Comparison of ENCODE assay signal across 27 cellular contexts in the genomic region with DNA sequence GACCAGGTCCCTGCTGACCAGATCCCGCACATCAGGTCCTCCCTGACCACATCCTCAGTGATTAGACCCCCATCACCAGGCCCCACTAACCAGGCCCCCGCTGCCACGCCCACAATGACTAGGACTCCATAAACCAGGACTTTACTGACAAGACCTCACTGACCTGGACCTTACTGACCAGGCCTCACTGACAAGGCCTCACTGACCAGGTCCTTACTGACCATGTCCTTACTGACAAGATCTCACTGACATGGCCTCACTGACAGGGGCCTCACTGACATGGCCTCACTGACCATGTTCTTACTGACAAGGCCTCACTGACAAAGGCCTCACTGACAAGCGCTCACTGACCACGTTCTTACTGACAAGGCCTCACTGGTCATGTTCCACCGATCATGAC.
"Had no signal": no experiment of that assay in that cellular context is flagged by ENCODE, and none has a peak within 500 bp of the region (broad histone marks: within the 10 kb centered on the region; RNA-seq: fewer than 3 reads in every experiment).

No MANE protein-coding gene starts in this region.

- H3K36me3 Mint-ChIP-seq: mesothelial cell of epicardium had no signal

- H3K9me3 ChIP-seq: colonic mucosa, esophagus squamous epithelium, gastrocnemius medialis, heart right ventricle, left lung, lower lobe of right lung, mucosa of descending colon had no signal

- H3K4me1 Mint-ChIP-seq: endodermal cell, mesothelial cell of epicardium had no signal

- H3K4me3 Mint-ChIP-seq: dendritic cell treated with granulocyte-macrophage colony-stimulating factor and Interleukin-4, amounts not matched to agents 40 ng/mL and 50 ng/mL, for 4 days; effector memory CD8-positive, alpha-beta T cell; endodermal cell; mesothelial cell of epicardium had no signal

- H3K27me3 Mint-ChIP-seq: dendritic cell treated with granulocyte-macrophage colony-stimulating factor and Interleukin-4, amounts not matched to agents 40 ng/mL and 50 ng/mL, for 4 days; effector memory CD8-positive, alpha-beta T cell had no signal

- H3K27ac Mint-ChIP-seq: dendritic cell treated with granulocyte-macrophage colony-stimulating factor and Interleukin-4, amounts not matched to agents 40 ng/mL and 50 ng/mL, for 4 days; effector memory CD8-positive, alpha-beta T cell; endodermal cell; mesothelial cell of epicardium had no signal

- DNase-seq: colonic mucosa; cortex of kidney; effector CD8-positive, alpha-beta T cell; effector memory CD8-positive, alpha-beta T cell; endodermal cell; erythroblast; esophagus squamous epithelium; foreskin fibroblast; foreskin melanocyte; gastrocnemius medialis; glutamatergic neuron; head of caudate nucleus; heart right ventricle; hippocampal formation; left cardiac atrium; left lung; left ventricle myocardium superior; lower lobe of right lung; mesenchymal stem cell; mucosa of descending colon had no signal

- H3K9me3 Mint-ChIP-seq: dendritic cell treated with granulocyte-macrophage colony-stimulating factor and Interleukin-4, amounts not matched to agents 40 ng/mL and 50 ng/mL, for 4 days had no signal

- H3K36me3 ChIP-seq: colonic mucosa, esophagus squamous epithelium, gastrocnemius medialis, heart right ventricle, left lung, lower lobe of right lung had no signal

- H3K27me3 ChIP-seq: colonic mucosa, esophagus squamous epithelium, gastrocnemius medialis, left lung had no signal

- FAIRE-seq: endometrium, islet of Langerhans, keratinocyte had no signal

- H3K4me3 ChIP-seq: colonic mucosa, esophagus squamous epithelium, gastrocnemius medialis, heart right ventricle, left lung, lower lobe of right lung, mucosa of descending colon had no signal

- H3K27ac ChIP-seq: colonic mucosa, epithelial cell of prostate, esophagus squamous epithelium, gastrocnemius medialis, heart right ventricle, left lung, lower lobe of right lung had no signal

- H3K4me1 ChIP-seq: colonic mucosa, esophagus squamous epithelium, gastrocnemius medialis, heart right ventricle, left lung, lower lobe of right lung had no signal

- ATAC-seq: effector memory CD8-positive, alpha-beta T cell; esophagus mucosa; gastrocnemius medialis; heart right ventricle; left cardiac atrium; left lung; left ventricle myocardium superior; lower lobe of right lung; mucosa of descending colon had no signal
